Comparison of ENCODE assay signal across 24 cellular contexts in the genomic region with DNA sequence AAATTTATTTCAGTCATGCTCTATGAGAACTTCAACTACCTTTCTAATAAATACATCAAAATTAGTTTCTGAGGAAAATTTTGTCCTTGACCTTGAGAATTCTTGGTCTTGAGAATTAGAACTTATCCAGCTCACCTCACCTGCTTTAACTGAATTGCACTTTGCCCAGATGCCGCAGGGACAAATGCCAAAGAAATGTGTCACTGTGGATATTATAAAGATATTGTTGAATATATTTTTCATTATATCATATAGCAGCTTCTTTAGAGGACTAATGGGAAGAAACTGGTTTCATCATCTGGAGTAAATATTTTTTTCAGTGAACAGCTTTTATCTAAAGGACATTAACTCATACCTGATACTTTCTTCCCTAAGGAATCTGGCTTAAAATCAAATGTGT.
"Had no signal": no experiment of that assay in that cellular context is flagged by ENCODE, and none has a peak within 500 bp of the region (broad histone marks: within the 10 kb centered on the region; RNA-seq: fewer than 3 reads in every experiment).

No MANE protein-coding gene starts in this region.

- DNase-seq: activated CD4-positive, alpha-beta T cell treated with anti-CD3 and anti-CD28 coated beads for 4 hours; activated CD4-positive, alpha-beta T cell treated with anti-CD3 and anti-CD28 coated beads, Interleukin-2, amount 50 U/mL, for 4 hours; activated effector memory CD4-positive, alpha-beta T cell treated with Interleukin-2 at 50 U/mL for 16 hours; activated naive CD4-positive, alpha-beta T cell treated with Interleukin-2 at 50 U/mL for 16 hours; activated T-cell treated with anti-CD3 and anti-CD28 coated beads for 4 hours; anterior cingulate cortex; foreskin melanocyte; heart right ventricle; lower lobe of right lung; mesendoderm; stimulated activated CD4-positive, alpha-beta T cell treated with anti-CD3 and anti-CD28 coated beads, Interleukin-4, amount 100 ng/mL, for 24 hours; stimulated activated naive CD8-positive, alpha-beta T cell treated with anti-CD3 and anti-CD28 coated beads, Interleukin-15, amount 100 ng/mL, for 72 hours; substantia nigra; upper lobe of left lung had no signal

- H3K4me3 ChIP-seq: heart right ventricle, lower lobe of right lung, skin epidermis, upper lobe of left lung, vagina had no signal

- H3K27me3 ChIP-seq: heart right ventricle, upper lobe of left lung, vagina had no signal

- H3K36me3 Mint-ChIP-seq: stimulated activated effector memory CD8-positive, alpha-beta T cell treated with anti-CD3 and anti-CD28 coated beads, Interleukin-12 subunit alpha, Interleukin-12 subunit beta, amount 100 ng/mL, for 72 hours had no signal

- ATAC-seq: esophagus mucosa; heart right ventricle; left lobe of liver; sciatic nerve; stimulated activated effector memory CD8-positive, alpha-beta T cell treated with anti-CD3 and anti-CD28 coated beads, Interleukin-12 subunit alpha, Interleukin-12 subunit beta, amount 100 ng/mL, for 72 hours; stimulated activated naive CD8-positive, alpha-beta T cell treated with anti-CD3 and anti-CD28 coated beads, Interleukin-15, amount 100 ng/mL, for 72 hours had no signal

- H3K9me3 ChIP-seq: heart right ventricle, lower lobe of right lung, upper lobe of left lung, vagina had no signal

- H3K4me3 Mint-ChIP-seq: activated naive CD8-positive, alpha-beta T cell; nephron; stimulated activated effector memory CD8-positive, alpha-beta T cell treated with anti-CD3 and anti-CD28 coated beads, Interleukin-12 subunit alpha, Interleukin-12 subunit beta, amount 100 ng/mL, for 72 hours; stimulated activated naive CD8-positive, alpha-beta T cell treated with anti-CD3 and anti-CD28 coated beads, Interleukin-15, amount 100 ng/mL, for 72 hours had no signal

- H3K9me3 Mint-ChIP-seq: stimulated activated effector memory CD8-positive, alpha-beta T cell treated with anti-CD3 and anti-CD28 coated beads, Interleukin-12 subunit alpha, Interleukin-12 subunit beta, amount 100 ng/mL, for 72 hours had no signal

- H3K27ac ChIP-seq: heart right ventricle, lower lobe of right lung, skin epidermis, upper lobe of left lung, vagina, VCaP had no signal

- H3K36me3 ChIP-seq: heart right ventricle, lower lobe of right lung, upper lobe of left lung, vagina had no signal

- H3K27ac Mint-ChIP-seq: activated naive CD8-positive, alpha-beta T cell; nephron; stimulated activated effector memory CD8-positive, alpha-beta T cell treated with anti-CD3 and anti-CD28 coated beads, Interleukin-12 subunit alpha, Interleukin-12 subunit beta, amount 100 ng/mL, for 72 hours; stimulated activated naive CD8-positive, alpha-beta T cell treated with anti-CD3 and anti-CD28 coated beads, Interleukin-15, amount 100 ng/mL, for 72 hours had no signal

- H3K27me3 Mint-ChIP-seq: activated naive CD8-positive, alpha-beta T cell; progenitor cell of endocrine pancreas had no signal
